ENCODE assay signal across 8 cellular contexts in genomic region chr2:219161097-219161496, GRCh38. TPM values are rescaled to one million over a fixed set of nuclear protein-coding genes. Genes with fewer than 3 reads are reported as not detected.
DNase-seq lines count a peak whose midpoint lies in the region; ATAC-seq and TF ChIP-seq lines count a peak whose summit lies in the region.

No MANE protein-coding gene starts in this region.

- no peak for ATAC-seq in HG02571 (IDR thresholded peaks at IDR 0.05; ENCODE audit: unreplicated experiment)

- TF ChIP-seq CTCF in GM12864 (IDR thresholded peaks at IDR 0.05; ENCODE audit: low read depth, low read length, missing control alignments) (no peak), fibroblast of lung (conservative IDR thresholded peaks at IDR 0.05 in 1 of 2, IDR thresholded peaks at IDR 0.05 in 1 of 2; ENCODE audit: low read depth in 1 of 2, low read length in 2 of 2) (no peak), sigmoid colon (IDR thresholded peaks at IDR 0.05) (no peak)

- 53 to 77% methylated on average over 4 of the region's 4 CpGs for WGBS in sigmoid colon, 2 donors

- no peak for TF ChIP-seq POLR2A in sigmoid colon (IDR thresholded peaks at IDR 0.05)

- H2AFZ ChIP-seq in fibroblast of lung (ENCODE audit: low read length): no peak overlapping the region

- intact Hi-C loops in sigmoid colon (cut with DNase I): loop anchor here (2.0 to 5.0 kb wide), 3 partner anchors 16 to 226 kb away; partner anchors contain the start of genes ABCB6, CNPPD1 and DNPEP

- no peaks in the 10 kb centered on the region for H3K27me3 ChIP-seq in SJSA1 (replicated peaks)
- no peaks in the 10 kb centered on the region for H3K27me3 ChIP-seq in fibroblast of lung (ENCODE audit: control insufficient read depth, insufficient read depth, low read length)
- no peaks in the 10 kb centered on the region for H3K27me3 ChIP-seq in sigmoid colon

- TF ChIP-seq EP300 in sigmoid colon (IDR thresholded peaks at IDR 0.05): no peak

- H4K20me1 ChIP-seq in fibroblast of lung (ENCODE audit: control insufficient read depth, extremely low read depth, insufficient read depth, low read length): no peaks in the 10 kb centered on the region

- no peaks in the 10 kb centered on the region for H3K79me2 ChIP-seq in fibroblast of lung (ENCODE audit: control insufficient read depth, insufficient read depth, low read length)

- H3K4me3 ChIP-seq in GM12864 (ENCODE audit: low read depth, low read length): peak overlapping the region; percentile 77
- H3K4me3 ChIP-seq in SJSA1: peak overlapping the region; percentile 58
- H3K4me3 ChIP-seq in fibroblast of lung (replicated peaks in 1 of 4; ENCODE audit: control extremely low read depth in 1 of 4, insufficient read depth in 1 of 4, low read depth in 3 of 4, low read length in 4 of 4): peak overlapping the region; percentile 54 to 79 (median 64)
- peak overlapping the region; percentile 70 to 75 (median 72) for H3K4me3 ChIP-seq in sigmoid colon

- H3K36me3 ChIP-seq in SJSA1: 0 out of 2 replicates have a peak, but pooled peaks cover 4% of the 10 kb centered on the region
- H3K36me3 ChIP-seq in fibroblast of lung (ENCODE audit: control insufficient read depth, insufficient read depth, low read length): no peaks in the 10 kb centered on the region
- peaks cover 0 to 15% (median 12%) of the 10 kb centered on the region in 4 donors for H3K36me3 ChIP-seq in sigmoid colon

- no peaks in the 10 kb centered on the region for H3K9me3 ChIP-seq in SJSA1 (replicated peaks)
- H3K9me3 ChIP-seq in fibroblast of lung (ENCODE audit: control insufficient read depth, insufficient read depth, low read depth, low read length): no peaks in the 10 kb centered on the region
- H3K9me3 ChIP-seq in sigmoid colon: no peaks in the 10 kb centered on the region

- no peak overlapping the region for H3K27ac ChIP-seq in SJSA1
- peak overlapping the region; percentile 71 for H3K27ac ChIP-seq in fibroblast of lung (ENCODE audit: insufficient read depth, low read length)
- peak overlapping the region; percentile 93 to 99 (median 96) for H3K27ac ChIP-seq in sigmoid colon

- H3K4me2 ChIP-seq in fibroblast of lung (ENCODE audit: extremely low read depth, insufficient read depth, low read length): peak overlapping the region; percentile 72

- peak overlapping the region; percentile 83 for H3K9ac ChIP-seq in fibroblast of lung (ENCODE audit: insufficient read depth, low read length)

- H3K4me1 ChIP-seq in SJSA1 (replicated peaks) (peaks cover 12% of the 10 kb centered on the region), fibroblast of lung (ENCODE audit: control insufficient read depth, extremely low read depth, insufficient read depth, low read length) (peaks cover 4% of the 10 kb centered on the region), sigmoid colon (peaks cover 0 to 13% (median 10%) of the 10 kb centered on the region in 4 donors)

- DNase-seq in GM12864 (ENCODE audit: low read depth): no peak
- no peak for DNase-seq in SJSA1 (ENCODE audit: low read depth in 1 of 2, low spot score in 2 of 2)
- DNase-seq in fibroblast of lung (ENCODE audit: low read depth in 2 of 2): no peak
- no peak for DNase-seq in sigmoid colon
- DNase-seq in DMS53 treated with DMSO at 0.1 percent for 48 hours (lab: John Stamatoyannopoulos, UW; ENCODE audit: unreplicated experiment): no peak
- DNase-seq in cerebellar nuclear complex (lab: John Stamatoyannopoulos, UW): no peak
- no peak for DNase-seq in NCI-H226

RNA-seq across cellular contexts. Expression of gene NHEJ1, which starts 0.5 kb away (rescaled TPM):
- 13.0 and 15.4 TPM in 2 replicates for total RNA-seq in SJSA1 (2014; rRNA removed; shearing (Covaris generic))
- 20.3 and 22.1 TPM in 2 replicates for total RNA-seq in fibroblast of lung
- 22.3 and 24.8 TPM in 2 replicates for polyA plus RNA-seq in fibroblast of lung
- polyA plus RNA-seq in fibroblast of lung (2012): 13.8 and 15.4 TPM in 2 replicates
- 45.8 and 106 TPM in 2 replicates for polyA minus RNA-seq in fibroblast of lung (ENCODE audit: low replicate concordance)
- 10 to 100 TPM; 15.1 to 22.5 (median 18.4) TPM for total RNA-seq in sigmoid colon
- polyA plus RNA-seq in sigmoid colon: 10 to 100 TPM; 23.6 to 60.1 (median 50.2) TPM

RNA-seq across cellular contexts. Expression of gene SLC23A3, which starts 8.7 kb away (rescaled TPM):
- 0.13 TPM in 1 of 2 replicates, not detected in the other for total RNA-seq in SJSA1 (2014; rRNA removed; shearing (Covaris generic))
- total RNA-seq in fibroblast of lung (1.8 and 2.5 TPM in 2 replicates), sigmoid colon (1 to 10 TPM in 1 of 4 donors, under 1 TPM in 3; 0.14 to 3.9 (median 0.67) TPM)
- polyA plus RNA-seq in fibroblast of lung (0.29 and 0.52 TPM in 2 replicates), sigmoid colon (1 to 10 TPM in 2 of 3 donors, under 1 TPM in 1; 0.60 to 6.5 (median 1.6) TPM)
- 0.16 and 0.54 TPM in 2 replicates for polyA plus RNA-seq in fibroblast of lung (2012)
- polyA minus RNA-seq in fibroblast of lung (ENCODE audit: low replicate concordance): 0.16 TPM in 1 of 2 replicates, not detected in the other

RNA-seq across cellular contexts. Expression of gene CNPPD1, which starts 15.6 kb away (rescaled TPM):
- 26.1 and 33.8 TPM in 2 replicates for total RNA-seq in SJSA1 (2014; rRNA removed; shearing (Covaris generic))
- total RNA-seq in fibroblast of lung (22.6 and 33.5 TPM in 2 replicates), sigmoid colon (10 to 100 TPM; 24.1 to 38.5 (median 34.1) TPM)
- polyA plus RNA-seq in fibroblast of lung (42.2 and 49.4 TPM in 2 replicates), sigmoid colon (10 to 100 TPM; 53.5 to 79.5 (median 59.4) TPM)
- 40.9 and 51.1 TPM in 2 replicates for polyA plus RNA-seq in fibroblast of lung (2012)
- polyA minus RNA-seq in fibroblast of lung (ENCODE audit: low replicate concordance): 22.7 and 36.5 TPM in 2 replicates

RNA-seq across cellular contexts. Expression of gene RETREG2, which starts 17.0 kb away (rescaled TPM):
- total RNA-seq in SJSA1 (2014; rRNA removed; shearing (Covaris generic)): 37.6 and 45.8 TPM in 2 replicates
- total RNA-seq in fibroblast of lung: 88.7 and 95.3 TPM in 2 replicates
- 64.6 and 89.5 TPM in 2 replicates for polyA plus RNA-seq in fibroblast of lung
- polyA plus RNA-seq in fibroblast of lung (2012): 52.1 and 70.1 TPM in 2 replicates
- 165 and 177 TPM in 2 replicates for polyA minus RNA-seq in fibroblast of lung (ENCODE audit: low replicate concordance)
- total RNA-seq in sigmoid colon: 10 to 100 TPM; 37.3 to 48.2 (median 43.2) TPM
- polyA plus RNA-seq in sigmoid colon: 10 to 100 TPM; 36.6 to 81.3 (median 43.5) TPM

RNA-seq across cellular contexts. Expression of gene ZFAND2B, which starts 45.5 kb away (rescaled TPM):
- 42.7 and 50.1 TPM in 2 replicates for total RNA-seq in SJSA1 (2014; rRNA removed; shearing (Covaris generic))
- total RNA-seq in fibroblast of lung: 29.3 and 40.0 TPM in 2 replicates
- polyA plus RNA-seq in fibroblast of lung: 26.8 and 29.9 TPM in 2 replicates
- polyA plus RNA-seq in fibroblast of lung (2012): 22.3 and 35.3 TPM in 2 replicates
- 40.2 and 53.9 TPM in 2 replicates for polyA minus RNA-seq in fibroblast of lung (ENCODE audit: low replicate concordance)
- total RNA-seq in sigmoid colon: 10 to 100 TPM; 26.9 to 55.8 (median 45.6) TPM
- polyA plus RNA-seq in sigmoid colon: 100 to 1,000 TPM in 1 of 3 donors, 10 to 100 TPM in 2; 52.4 to 103 (median 95.5) TPM
